ENCODE assay signal across 7 cellular contexts in the genomic region with DNA sequence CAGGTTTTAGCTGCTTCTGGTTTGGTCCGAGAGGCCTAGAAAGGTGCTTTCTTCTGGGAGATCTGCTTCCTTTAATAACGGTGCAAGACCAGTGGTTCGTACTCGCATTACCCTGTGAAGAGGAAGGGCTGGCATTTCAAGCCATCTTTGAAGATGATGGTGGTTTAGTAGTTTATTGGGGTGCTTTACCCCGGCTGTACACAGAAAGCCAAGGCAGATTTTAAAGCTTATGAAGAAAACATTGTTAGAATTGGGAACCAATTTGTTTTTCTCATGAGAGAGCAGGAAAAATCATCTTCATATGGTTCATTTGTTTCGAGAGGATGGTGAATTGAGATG. TPM values are rescaled to one million over a fixed set of nuclear protein-coding genes. Genes with fewer than 3 reads are reported as not detected.
A peak's percentile ranks its signal among the peaks of the same experiment; 100 is the strongest.
DNase-seq lines count a peak whose midpoint lies in the region; FAIRE-seq and TF ChIP-seq lines count a peak whose summit lies in the region.

No MANE protein-coding gene starts in this region.

- TF ChIP-seq RAD21 in H1 (IDR thresholded peaks at IDR 0.05 in 1 of 2, conservative IDR thresholded peaks at IDR 0.05 in 1 of 2; ENCODE audit: low read depth in 2 of 2, low read length in 2 of 2): no peak

- H3K23me2 ChIP-seq in H1 (ENCODE audit: low read depth, low read length): peaks cover 17% of the 10 kb centered on the region; the same call in 1 of the 2 replicates

- peaks cover 47% of the 10 kb centered on the region for H3K36me3 Mint-ChIP-seq in progenitor cell of endocrine pancreas (ENCODE audit: insufficient read depth)

- no peak overlapping the region for H2BK120ac ChIP-seq in H1 (replicated peaks; ENCODE audit: low read depth, low read length)

- FAIRE-seq in H1 (lab: Jason Lieb, UNC): no peak

- peak; percentile 16 for TF ChIP-seq POLR2A in GM19099 (IDR thresholded peaks at IDR 0.05; ENCODE audit: extremely low read depth, insufficient read length, low read depth)
- TF ChIP-seq POLR2A in H1 (IDR thresholded peaks at IDR 0.05; ENCODE audit: control extremely low read depth in 1 of 2, low read depth in 2 of 2, low read length in 2 of 2): no peak; a peak in 1 of 3 replicates

- H2BK20ac ChIP-seq in H1 (ENCODE audit: low read length): no peak overlapping the region

- no peak overlapping the region for H3K4me2 ChIP-seq in PC-9
- H3K4me2 ChIP-seq in H1 (ENCODE audit: insufficient read depth in 1 of 2, low read depth in 2 of 2, low read length in 2 of 2): peak overlapping the region; percentile 39 to 99

- H3K4me3 ChIP-seq in PC-9 (no peak overlapping the region), H1 (ENCODE audit: extremely low read depth in 1 of 4, insufficient read depth in 2 of 4, low read depth in 3 of 4, low read length in 4 of 4) (peak overlapping the region in 2 of 4 experiments; percentile 14 to 37; a peak in 2 of 8 replicates)

- H2BK12ac ChIP-seq in H1 (ENCODE audit: low read depth, low read length): peak overlapping the region; percentile 55; the same call in 1 of the 2 replicates

- H2AK5ac ChIP-seq in H1 (ENCODE audit: low read depth, low read length): no peak overlapping the region

- intact Hi-C loops in PC-9 (cut with micrococcal nuclease; ENCODE audit: unreplicated experiment): loop anchor here (1.0 to 10.0 kb wide), 7 partner anchors 170 to 1202 kb away; a partner anchor contains a TSS

- H3K9me2 ChIP-seq in PC-9 (ENCODE audit: insufficient read depth): no peaks in the 10 kb centered on the region

- no peak overlapping the region for H4K5ac ChIP-seq in H1 (ENCODE audit: insufficient read length, low read depth, low read length)

- H3K79me1 ChIP-seq in H1 (ENCODE audit: low read depth, low read length): peaks cover 13% of the 10 kb centered on the region; the same call in 1 of the 2 replicates

- no peaks in the 10 kb centered on the region for H3K36me3 ChIP-seq in PC-9 (ENCODE audit: low read depth)
- peaks cover 35 to 62% (median 51%) of the 10 kb centered on the region in 4 experiments for H3K36me3 ChIP-seq in H1 (ENCODE audit: control insufficient read depth in 2 of 4, insufficient read depth in 4 of 4, low read length in 3 of 4)

- CTCF ChIA-PET in PC-9 (lab: Charles Lee) (interaction anchor here (0.6 to 1.8 kb wide), 15 partner anchors 10 to 1629 kb away, joined by 3 to 19 read pairs (median 4); no protein-coding TSS in a partner anchor), H1 (lab: Charles Lee; ENCODE audit: partially characterized antibody) (interaction anchor here (0.5 to 6.7 kb wide), 73 partner anchors 9 to 963 kb away, joined by 3 to 52 read pairs (median 4); no protein-coding TSS in a partner anchor)

- H3K56ac ChIP-seq in H1 (replicated peaks; ENCODE audit: insufficient read length, low read depth, low read length): no peak overlapping the region

- H3K79me2 ChIP-seq in PC-9 (ENCODE audit: low read depth) (no peaks in the 10 kb centered on the region), H1 (ENCODE audit: control insufficient read depth in 1 of 2, insufficient read depth in 2 of 2, low read length in 2 of 2) (peaks cover 7 to 82% of the 10 kb centered on the region in 2 experiments; a peak in 3 of 4 replicates)

- H3F3A ChIP-seq in PC-9 (ENCODE audit: insufficient read depth, low read depth): no peaks in the 10 kb centered on the region

- no TSS peak for BruUV-seq in PC-9 (replicated peaks; lab: Mats Ljungman, UMichigan)

- H3K9ac ChIP-seq in H1 (replicated peaks in 1 of 4; ENCODE audit: extremely low read depth in 1 of 4, low read depth in 3 of 4, low read length in 3 of 4): no peak overlapping the region

- H3K14ac ChIP-seq in H1 (ENCODE audit: insufficient read length): no peak overlapping the region

- no peaks in the 10 kb centered on the region for H3K27me3 Mint-ChIP-seq in progenitor cell of endocrine pancreas

- H2AFZ ChIP-seq in PC-9 (no peak overlapping the region), H1 (ENCODE audit: low read length) (no peak overlapping the region)

- H3K27ac Mint-ChIP-seq in progenitor cell of endocrine pancreas: peak overlapping the region; percentile 98

- H3K27me3 ChIP-seq in PC-9 (ENCODE audit: insufficient read depth, low read depth): peaks cover 91% of the 10 kb centered on the region
- H3K27me3 ChIP-seq in H1 (replicated peaks in 1 of 4; ENCODE audit: control insufficient read depth in 3 of 4, extremely low read depth in 1 of 4, insufficient read depth in 3 of 4, low read length in 3 of 4): peaks cover 0 to 10% (median 7%) of the 10 kb centered on the region in 4 experiments; a peak in 5 of 7 replicates

- H3K27ac ChIP-seq in PC-9: no peak overlapping the region
- no peak overlapping the region for H3K27ac ChIP-seq in H1 (ENCODE audit: low read depth, low read length)

- peak overlapping the region; percentile 97 for H3K4me3 Mint-ChIP-seq in progenitor cell of endocrine pancreas (ENCODE audit: low read depth)

- peak; percentile 63; the same call in 1 of the 2 replicates for TF ChIP-seq CTCF in PC-9 (conservative IDR thresholded peaks at IDR 0.05)
- TF ChIP-seq CTCF in H1 (IDR thresholded peaks at IDR 0.05; ENCODE audit: control extremely low read depth in 1 of 3, insufficient read depth in 1 of 3, low read depth in 1 of 3, low read length in 3 of 3): no peak
- TF ChIP-seq CTCF in progenitor cell of endocrine pancreas (IDR thresholded peaks at IDR 0.05; ENCODE audit: unreplicated experiment): no peak

- H4K91ac ChIP-seq in H1 (replicated peaks; ENCODE audit: insufficient read length, low read length): no peak overlapping the region

- H4K20me1 ChIP-seq in PC-9 (ENCODE audit: insufficient read depth): no peaks in the 10 kb centered on the region
- peaks cover 17 to 35% of the 10 kb centered on the region in 2 experiments for H4K20me1 ChIP-seq in H1 (replicated peaks in 1 of 2; ENCODE audit: control insufficient read depth in 1 of 2, insufficient read depth in 2 of 2, low read length in 2 of 2)

- H3K9me3 ChIP-seq in PC-9 (ENCODE audit: insufficient read depth, low read depth) (no peaks in the 10 kb centered on the region), H1 (ENCODE audit: insufficient read depth in 2 of 2, low read depth in 1 of 2, low read length in 1 of 2) (no peaks in the 10 kb centered on the region)

- H2BK5ac ChIP-seq in H1 (ENCODE audit: low read depth, low read length): no peak overlapping the region; the same call in 1 of the 2 replicates

- H2BK15ac ChIP-seq in H1 (ENCODE audit: low read length): no peak overlapping the region

- no peaks in the 10 kb centered on the region for H3K9me3 Mint-ChIP-seq in progenitor cell of endocrine pancreas (ENCODE audit: low read depth)

- DNase-seq in PC-9 (no peak), H1 (ENCODE audit: low read depth in 1 of 2, low spot score in 2 of 2) (no peak), progenitor cell of endocrine pancreas (ENCODE audit: low spot score, unreplicated experiment) (no peak), NCI-H2171 (lab: John Stamatoyannopoulos, UW) (no peak), NCI-H1417 (lab: John Stamatoyannopoulos, UW) (no peak)
- no peak for DNase-seq in stimulated activated CD4-positive, alpha-beta T cell treated with anti-CD3 and anti-CD28 coated beads, Interleukin-15, amount 100 ng/mL, for 24 hours

- H3K4ac ChIP-seq in H1 (replicated peaks; ENCODE audit: insufficient read length, low read depth, low read length): no peak overlapping the region

- no peak overlapping the region for H4K8ac ChIP-seq in H1 (ENCODE audit: extremely low read depth, insufficient read depth, low read length)

- H3K23ac ChIP-seq in H1 (ENCODE audit: insufficient read length): no peak overlapping the region

- H3K4me1 ChIP-seq in PC-9 (replicated peaks; ENCODE audit: insufficient read depth) (no peaks in the 10 kb centered on the region), H1 (replicated peaks in 1 of 4; ENCODE audit: control insufficient read depth in 3 of 4, insufficient read depth in 4 of 4, low read length in 3 of 4) (peaks cover 8 to 29% (median 12%) of the 10 kb centered on the region in 4 experiments)

- POLR2A ChIA-PET in PC-9 (lab: Charles Lee; ENCODE audit: unreplicated experiment): no interaction called here
- POLR2A ChIA-PET in H1 (lab: Charles Lee; ENCODE audit: partially characterized antibody): interaction anchor here (0.6 to 29.3 kb wide), 26 partner anchors 9 to 391 kb away, joined by 3 to 531 read pairs (median 4); no protein-coding TSS in a partner anchor

- H3K18ac ChIP-seq in H1 (ENCODE audit: extremely low read depth, low read length): peak overlapping the region; percentile 79; the same call in 1 of the 2 replicates

- H3K4me1 Mint-ChIP-seq in progenitor cell of endocrine pancreas (ENCODE audit: low read depth): peaks cover 44% of the 10 kb centered on the region

- 39% methylated on average over 6 of the region's 6 CpGs; no CpG with 5 or more reads in 1 of the 2 experiments for WGBS in H1 (ENCODE audit: extremely low coverage in 1 of 2, insufficient coverage in 1 of 2, insufficient read length in 1 of 2, insufficient replicate concordance in 2 of 2, low coverage in 1 of 2, low lambda C conversion rate in 2 of 2, missing lambda C conversion rate in 1 of 2), 2 experiments

- TF ChIP-seq EP300 in H1 (IDR thresholded peaks at IDR 0.05; ENCODE audit: borderline replicate concordance in 1 of 2, low read depth in 2 of 2, low read length in 2 of 2): no peak

TF ChIP-seq in H1, 55 proteins besides CTCF, POLR2A, EP300 and RAD21 (continues in another document):
- 0 out of 2 replicates have a peak, but pooled peaks have one; percentile 8 for TF ChIP-seq TBP (IDR thresholded peaks at IDR 0.05; ENCODE audit: low read depth, low read length)

RNA-seq across cellular contexts. Expression of a gene that starts 3.6 kb away (rescaled TPM):
- 0.09 TPM in 1 of 2 replicates, not detected in the other for total RNA-seq in PC-9 (2021)
- total RNA-seq in H1 (2021; fragmentation: NEBNext Ultra II Directional; extraction: Animal tissue kit (Norgen Biotek cat#: 25700)): 217 and 223 TPM in 2 replicates
- polyA plus RNA-seq in H1 (2011; rRNA removed): 35.7 and 41.7 TPM in 2 replicates
- polyA plus RNA-seq in H1 (2011; cell fraction: cytosol; rRNA removed): 47.1 TPM
- 39.0 TPM for polyA plus RNA-seq in H1 (2011; cell fraction: nucleus; rRNA removed)
- polyA plus RNA-seq in H1 (2012, experiment 1 of 2): 42.0 to 64.8 TPM (median 44.2 TPM) in 4 replicates
- 17.1 TPM for polyA plus RNA-seq in H1 (2012, experiment 2 of 2)
- polyA plus RNA-seq in H1 (2013, experiment 1 of 2): 75.1 TPM
- 72.0 TPM for polyA plus RNA-seq in H1 (2013, experiment 2 of 2)
- 229 and 269 TPM in 2 replicates for polyA minus RNA-seq in H1 (2011; rRNA and poly(A)+ RNA removed)
- polyA minus RNA-seq in H1 (2011; cell fraction: cytosol; rRNA and poly(A)+ RNA removed): 132 TPM
- polyA minus RNA-seq in H1 (2011; cell fraction: nucleus; rRNA and poly(A)+ RNA removed): 91.3 TPM
- 463 and 471 TPM in 2 replicates for total RNA-seq in progenitor cell of endocrine pancreas

RNA-seq across cellular contexts. Expression of a gene that starts 43.8 kb away (rescaled TPM):
- total RNA-seq in PC-9 (2021) (9.0 and 13.2 TPM in 2 replicates), progenitor cell of endocrine pancreas (18.2 and 21.6 TPM in 2 replicates)
- 26.4 and 27.6 TPM in 2 replicates for total RNA-seq in H1 (2021; fragmentation: NEBNext Ultra II Directional; extraction: Animal tissue kit (Norgen Biotek cat#: 25700))
- 1.8 and 3.8 TPM in 2 replicates for polyA plus RNA-seq in H1 (2011; rRNA removed)
- 5.3 TPM for polyA plus RNA-seq in H1 (2011; cell fraction: cytosol; rRNA removed)
- 2.1 TPM for polyA plus RNA-seq in H1 (2011; cell fraction: nucleus; rRNA removed)
- polyA plus RNA-seq in H1 (2012, experiment 1 of 2): 11.4 to 17.3 TPM (median 14.4 TPM) in 4 replicates
- polyA plus RNA-seq in H1 (2012, experiment 2 of 2): 1.1 TPM
- 8.7 TPM for polyA plus RNA-seq in H1 (2013, experiment 1 of 2)
- 9.3 TPM for polyA plus RNA-seq in H1 (2013, experiment 2 of 2)
- 2.4 TPM in 2 replicates for polyA minus RNA-seq in H1 (2011; rRNA and poly(A)+ RNA removed)
- polyA minus RNA-seq in H1 (2011; cell fraction: cytosol; rRNA and poly(A)+ RNA removed): 2.1 TPM
- 4.9 TPM for polyA minus RNA-seq in H1 (2011; cell fraction: nucleus; rRNA and poly(A)+ RNA removed)

Comparison
In these comparisons a context has a peak if more than half of its experiments do, and no peak if none do; other contexts are left out.
1. RNA of a gene that starts 3.6 kb away (total RNA-seq): 463 to 471 TPM in progenitor cell of endocrine pancreas and 217 to 223 TPM in H1; 0.09 TPM in PC-9; every median in the first group is over 100 times any median in the second.